Comparison of ENCODE assay signal across 8 cellular contexts in genomic region chr11:57567210-57567511, GRCh38. TPM values are rescaled to one million over a fixed set of nuclear protein-coding genes. Genes with fewer than 3 reads are reported as not detected.
DNase-seq lines count a peak whose midpoint lies in the region; ATAC-seq, FAIRE-seq and TF ChIP-seq lines count a peak whose summit lies in the region.

No MANE protein-coding gene starts in this region.

- ATAC-seq in A549 (no peak; a peak in 2 of 6 replicates), GM18907 (IDR thresholded peaks at IDR 0.05; ENCODE audit: unreplicated experiment) (peak; percentile 3)

- no peaks in the 10 kb centered on the region for H3K27me3 ChIP-seq in skeletal muscle satellite cell (ENCODE audit: control insufficient read depth, insufficient read depth, low read length)

- no peaks in the 10 kb centered on the region for H3K9me3 Mint-ChIP-seq in IgD-negative memory B cell
- H3K9me3 Mint-ChIP-seq in activated naive CD8-positive, alpha-beta T cell (ENCODE audit: low read depth), result no peaks in the 10 kb centered on the region

- DNase-seq in A549 (ENCODE audit: low read depth in 1 of 2, low spot score in 1 of 2), result no peak
- DNase-seq in hepatic stellate cell (ENCODE audit: low spot score), result peak; percentile 42
- DNase-seq in glomerular visceral epithelial cell (ENCODE audit: extremely low spot score), result no peak
- no peak for DNase-seq in SK-N-DZ (ENCODE audit: low spot score)

- peaks cover 23 to 25% (median 23%) of the 10 kb centered on the region in 3 donors for H3K4me1 Mint-ChIP-seq in IgD-negative memory B cell
- H3K4me1 Mint-ChIP-seq in activated naive CD8-positive, alpha-beta T cell (ENCODE audit: low read depth), result peaks cover 54% of the 10 kb centered on the region

- no peak for TF ChIP-seq CTCF in A549 (IDR thresholded peaks at IDR 0.05)

- H3K4me3 ChIP-seq in A549, result peak overlapping the region; percentile 72
- peak overlapping the region; percentile 95 for H3K4me3 ChIP-seq in skeletal muscle satellite cell (ENCODE audit: low read length)

- no peaks in the 10 kb centered on the region for H3K36me3 Mint-ChIP-seq in IgD-negative memory B cell
- peaks cover 8% of the 10 kb centered on the region for H3K36me3 Mint-ChIP-seq in activated naive CD8-positive, alpha-beta T cell

- no peak for TF ChIP-seq EP300 in A549 (IDR thresholded peaks at IDR 0.05)

- peaks cover 20% of the 10 kb centered on the region for H3K4me1 ChIP-seq in A549
- H3K4me1 ChIP-seq in skeletal muscle satellite cell (ENCODE audit: control insufficient read depth, insufficient read depth, low read length), result peaks cover 21% of the 10 kb centered on the region

- no peak for TF ChIP-seq RAD21 in A549 (conservative IDR thresholded peaks at IDR 0.05 in 1 of 2, IDR thresholded peaks at IDR 0.05 in 1 of 2)

- H3K4me3 Mint-ChIP-seq in IgD-negative memory B cell, result peak overlapping the region; percentile 95 to 99 (median 97)
- peak overlapping the region; percentile 97 for H3K4me3 Mint-ChIP-seq in activated naive CD8-positive, alpha-beta T cell

- no peaks in the 10 kb centered on the region for H3K27me3 Mint-ChIP-seq in IgD-negative memory B cell
- no peaks in the 10 kb centered on the region for H3K27me3 Mint-ChIP-seq in activated naive CD8-positive, alpha-beta T cell

- H3K9me3 ChIP-seq in A549 (no peaks in the 10 kb centered on the region), skeletal muscle satellite cell (replicated peaks; ENCODE audit: low read length) (no peaks in the 10 kb centered on the region)

- POLR2A ChIA-PET in A549 (lab: Yijun Ruan, JAX), result interaction anchor here (0.6 to 2.5 kb wide), 5 partner anchors 30 to 79 kb away, joined by 3 to 16 read pairs (median 4); no protein-coding TSS in a partner anchor

- CTCF ChIA-PET in A549 (lab: Yijun Ruan, JAX), result interaction anchor here (0.7 to 9.2 kb wide), 31 partner anchors 9 to 1295 kb away, joined by 3 to 318 read pairs (median 6); partner anchors contain the start of genes CLP1, P2RX3, SLC43A1 and SMTNL1

- FAIRE-seq in A549 (lab: Jason Lieb, UNC), result no peak

- H3K27ac ChIP-seq in A549, result peak overlapping the region; percentile 74 to 89

- peak overlapping the region; percentile 93 to 95 (median 94) for H3K27ac Mint-ChIP-seq in IgD-negative memory B cell
- H3K27ac Mint-ChIP-seq in activated naive CD8-positive, alpha-beta T cell, result peak overlapping the region; percentile 96

- H3K4me2 ChIP-seq in A549, result peak overlapping the region; percentile 95
- H3K4me2 ChIP-seq in skeletal muscle satellite cell (ENCODE audit: low read length), result peak overlapping the region; percentile 99

- H3K36me3 ChIP-seq in skeletal muscle satellite cell (ENCODE audit: insufficient read depth, low read length), result no peaks in the 10 kb centered on the region

- 24% methylated on average over 9 of the region's 9 CpGs for WGBS in A549 (ENCODE audit: missing lambda C conversion rate)

- TF ChIP-seq POLR2A in A549 (IDR thresholded peaks at IDR 0.05; ENCODE audit: low read length), result no peak

- peak overlapping the region; percentile 85 for H3K9ac ChIP-seq in skeletal muscle satellite cell (ENCODE audit: low read depth, low read length)

TF ChIP-seq in A549, 52 proteins besides CTCF, POLR2A, EP300 and RAD21:
- TF ChIP-seq ELK1 (IDR thresholded peaks at IDR 0.05; ENCODE audit: low read depth, low read length), result no peak
- no peak for TF ChIP-seq KDM1A (IDR thresholded peaks at IDR 0.05; ENCODE audit: low read depth)

RNA-seq across cellular contexts. Expression of gene UBE2L6, which starts 0.3 kb away (rescaled TPM):
- 14.8 and 17.9 TPM in 2 replicates for polyA plus RNA-seq in A549 (2011; rRNA removed)
- 19.3 and 21.6 TPM in 2 replicates for polyA plus RNA-seq in A549 (2012; cell fraction: cytosol; rRNA removed)
- polyA plus RNA-seq in A549 (2012; cell fraction: nucleus; rRNA removed), result 10.2 and 10.9 TPM in 2 replicates
- polyA plus RNA-seq in A549 (2017; fragmentation: RNase III; extraction: RNeasy Plus Mini Kit Qiagen cat#74134 plus additional on column Dnase treatment), result 18.2 to 21.4 TPM (median 18.7 TPM) in 3 replicates
- polyA minus RNA-seq in A549 (2011; rRNA and poly(A)+ RNA removed), result 26.2 and 34.6 TPM in 2 replicates
- polyA plus RNA-seq in IgD-negative memory B cell, result 208 TPM
- total RNA-seq in skeletal muscle satellite cell (2012; rRNA removed), result 62.5 and 65.4 TPM in 2 replicates
- 47.7 and 47.8 TPM in 2 replicates for polyA plus RNA-seq in SK-N-DZ (2014; cell fraction: cytosol; rRNA removed)
- 17.3 and 21.4 TPM in 2 replicates for polyA plus RNA-seq in SK-N-DZ (2014; cell fraction: nucleus; rRNA removed)

RNA-seq across cellular contexts. Expression of gene SMTNL1, which starts 29.8 kb away (rescaled TPM):
- not detected in 2 replicates for polyA plus RNA-seq in A549 (2011; rRNA removed)
- polyA plus RNA-seq in A549 (2012; cell fraction: cytosol; rRNA removed), result not detected in 2 replicates
- not detected in 2 replicates for polyA plus RNA-seq in A549 (2012; cell fraction: nucleus; rRNA removed)
- polyA plus RNA-seq in A549 (2017; fragmentation: RNase III; extraction: RNeasy Plus Mini Kit Qiagen cat#74134 plus additional on column Dnase treatment), result not detected in 3 replicates
- polyA minus RNA-seq in A549 (2011; rRNA and poly(A)+ RNA removed), result not detected in 2 replicates
- 0.14 TPM for polyA plus RNA-seq in IgD-negative memory B cell
- total RNA-seq in skeletal muscle satellite cell (2012; rRNA removed), result not detected in 2 replicates
- 0.12 and 0.16 TPM in 2 replicates for polyA plus RNA-seq in SK-N-DZ (2014; cell fraction: cytosol; rRNA removed)
- 0.50 and 0.64 TPM in 2 replicates for polyA plus RNA-seq in SK-N-DZ (2014; cell fraction: nucleus; rRNA removed)

RNA-seq across cellular contexts. Expression of gene SERPING1, which starts 30.3 kb away (rescaled TPM):
- polyA plus RNA-seq in A549 (2011; rRNA removed) (0.59 and 0.91 TPM in 2 replicates), A549 (2017; fragmentation: RNase III; extraction: RNeasy Plus Mini Kit Qiagen cat#74134 plus additional on column Dnase treatment) (0.10 to 0.63 TPM (median 0.53 TPM) in 3 replicates), IgD-negative memory B cell (0.23 TPM)
- 0.15 and 0.19 TPM in 2 replicates for polyA plus RNA-seq in A549 (2012; cell fraction: cytosol; rRNA removed)
- 0.07 TPM in 1 of 2 replicates, not detected in the other for polyA plus RNA-seq in A549 (2012; cell fraction: nucleus; rRNA removed)
- 0.79 and 1.1 TPM in 2 replicates for polyA minus RNA-seq in A549 (2011; rRNA and poly(A)+ RNA removed)
- 15.0 and 26.4 TPM in 2 replicates for total RNA-seq in skeletal muscle satellite cell (2012; rRNA removed)
- 22.4 and 28.2 TPM in 2 replicates for polyA plus RNA-seq in SK-N-DZ (2014; cell fraction: cytosol; rRNA removed)
- 11.5 and 26.6 TPM in 2 replicates for polyA plus RNA-seq in SK-N-DZ (2014; cell fraction: nucleus; rRNA removed)

RNA-seq across cellular contexts. Expression of gene TIMM10, which starts 36.6 kb away (rescaled TPM):
- polyA plus RNA-seq in A549 (2011; rRNA removed) (248 and 249 TPM in 2 replicates), A549 (2017; fragmentation: RNase III; extraction: RNeasy Plus Mini Kit Qiagen cat#74134 plus additional on column Dnase treatment) (172 to 184 TPM (median 179 TPM) in 3 replicates), IgD-negative memory B cell (63.5 TPM)
- polyA plus RNA-seq in A549 (2012; cell fraction: cytosol; rRNA removed), result 322 and 442 TPM in 2 replicates
- polyA plus RNA-seq in A549 (2012; cell fraction: nucleus; rRNA removed), result 167 and 200 TPM in 2 replicates
- 74.6 and 86.9 TPM in 2 replicates for polyA minus RNA-seq in A549 (2011; rRNA and poly(A)+ RNA removed)
- 44.4 and 59.6 TPM in 2 replicates for total RNA-seq in skeletal muscle satellite cell (2012; rRNA removed)
- polyA plus RNA-seq in SK-N-DZ (2014; cell fraction: cytosol; rRNA removed), result 76.1 and 111 TPM in 2 replicates
- 36.7 and 53.3 TPM in 2 replicates for polyA plus RNA-seq in SK-N-DZ (2014; cell fraction: nucleus; rRNA removed)

RNA-seq across cellular contexts. Expression of gene SLC43A1, which starts 51.7 kb away (rescaled TPM):
- polyA plus RNA-seq in A549 (2011; rRNA removed), result 4.6 and 5.3 TPM in 2 replicates
- polyA plus RNA-seq in A549 (2012; cell fraction: cytosol; rRNA removed), result 3.5 and 4.4 TPM in 2 replicates
- polyA plus RNA-seq in A549 (2012; cell fraction: nucleus; rRNA removed), result 8.6 and 10.7 TPM in 2 replicates
- polyA plus RNA-seq in A549 (2017; fragmentation: RNase III; extraction: RNeasy Plus Mini Kit Qiagen cat#74134 plus additional on column Dnase treatment), result 1.0 to 1.3 TPM (median 1.1 TPM) in 3 replicates
- polyA minus RNA-seq in A549 (2011; rRNA and poly(A)+ RNA removed), result 8.3 and 8.7 TPM in 2 replicates
- polyA plus RNA-seq in IgD-negative memory B cell, result 7.2 TPM
- total RNA-seq in skeletal muscle satellite cell (2012; rRNA removed), result 9.6 and 14.7 TPM in 2 replicates
- 11.6 and 16.9 TPM in 2 replicates for polyA plus RNA-seq in SK-N-DZ (2014; cell fraction: cytosol; rRNA removed)
- polyA plus RNA-seq in SK-N-DZ (2014; cell fraction: nucleus; rRNA removed), result 44.9 and 68.1 TPM in 2 replicates
